Comparison of ENCODE assay signal across 23 cellular contexts in the genomic region with DNA sequence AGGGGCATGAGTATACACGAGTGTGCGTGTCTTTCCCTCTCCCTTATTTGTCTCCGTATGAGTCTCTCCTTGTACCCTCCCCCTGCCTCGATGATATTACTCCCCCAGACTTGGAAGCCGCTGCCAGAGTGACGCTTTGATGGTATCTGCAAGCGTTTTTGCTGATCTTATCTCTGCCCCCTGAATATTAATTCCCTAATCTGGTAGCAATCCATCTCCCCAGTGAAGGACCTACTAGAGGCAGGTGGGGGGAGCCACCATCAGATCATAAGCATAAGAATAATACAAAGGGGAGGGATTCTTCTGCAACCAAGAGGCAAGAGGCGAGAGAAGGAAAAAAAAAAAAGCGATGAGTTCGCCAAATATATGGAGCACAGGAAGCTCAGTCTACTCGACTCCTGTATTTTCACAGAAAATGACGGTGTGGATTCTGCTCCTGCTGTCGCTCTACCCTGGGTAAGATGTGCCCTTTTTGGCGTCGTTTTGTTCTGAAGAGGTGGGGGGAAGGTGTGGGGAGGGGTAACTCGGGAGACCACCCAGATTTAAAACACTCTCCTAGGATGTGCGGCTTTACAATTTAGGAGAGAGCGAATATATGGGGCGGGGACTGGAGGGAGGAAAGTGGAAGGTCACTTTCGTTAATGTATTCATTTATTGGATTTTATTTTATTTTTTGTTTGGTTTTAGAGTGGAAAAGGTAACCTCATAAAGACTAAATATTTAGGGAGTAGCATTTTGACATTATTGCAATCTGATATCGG. TPM values are rescaled to one million over a fixed set of nuclear protein-coding genes. Genes with fewer than 3 reads are reported as not detected.
DNase-seq lines count a peak whose midpoint lies in the region; ATAC-seq and TF ChIP-seq lines count a peak whose summit lies in the region.
"Had no signal": no experiment of that assay in that cellular context is flagged by ENCODE, and none has a peak within 500 bp of the region (broad histone marks: within the 10 kb centered on the region; RNA-seq: fewer than 3 reads in every experiment).

A gene (plus strand): TSS at position 123 of the 761 bp plus-strand sequence. CDS start 227 bp downstream, at position 350.

- ATAC-seq in sciatic nerve (no peak), HG03175 (IDR thresholded peaks at IDR 0.05; ENCODE audit: unreplicated experiment) (no peak), GM21360 (IDR thresholded peaks at IDR 0.05; ENCODE audit: unreplicated experiment) (no peak)
- ATAC-seq: activated T-helper 17 cell treated with anti-CD3 and anti-CD28 coated beads, Interleukin-2, amount 50 U/mL, for 72 hours had no signal

- H3K27me3 ChIP-seq in dorsolateral prefrontal cortex = peaks cover 0 to 20% (median 0%) of the 10 kb centered on the region in 45 donors
- H3K27me3 ChIP-seq: BLaER1, foreskin keratinocyte, MG63, upper lobe of left lung had no signal

- H3K27ac ChIP-seq in dorsolateral prefrontal cortex = peak within 1 kb of the TSS in 58 of 59 donors; percentile 8 to 94 (median 83)
- peak within 1 kb of the TSS; percentile 72 for H3K27ac ChIP-seq in temporal lobe (ENCODE audit: low read depth, low read length)
- H3K27ac ChIP-seq: BLaER1, epithelial cell of prostate, foreskin keratinocyte, upper lobe of left lung had no signal

- no peak for TF ChIP-seq CTCF in dorsolateral prefrontal cortex (IDR thresholded peaks at IDR 0.05 in 54 of 56, conservative IDR thresholded peaks at IDR 0.05 in 2 of 56; ENCODE audit: low read depth in 1 of 56, partially characterized antibody in 56 of 56)

- peak within 1 kb of the TSS; percentile 7 to 71 (median 56) for H3K4me3 ChIP-seq in dorsolateral prefrontal cortex
- H3K4me3 ChIP-seq: BLaER1, MG63, mucosa of descending colon, upper lobe of left lung had no signal

- DNase-seq in NCI-H1417 (lab: John Stamatoyannopoulos, UW) = peak in 2 of 3 experiments; percentile 16 to 43
- DNase-seq in NCI-H1417 treated with DMSO at 0.1 percent for 48 hours (lab: John Stamatoyannopoulos, UW) = no peak
- DNase-seq in dorsolateral prefrontal cortex = peak in 4 of 10 donors; percentile 21 to 58 (median 30)
- peak; percentile 12 for DNase-seq in iPS-NIHi11 (ENCODE audit: low spot score)
- DNase-seq in sciatic nerve (ENCODE audit: low spot score) = no peak
- DNase-seq: activated CD4-positive, CD25-positive, alpha-beta regulatory T cell treated with anti-CD3 and anti-CD28 coated beads, Interleukin-2, amount 50 U/mL, for 72 hours; immature natural killer cell; IMR-90; NCI-H1694 treated with DMSO at 0.1 percent for 48 hours; NCI-H345 had no signal

- intact Hi-C loops in dorsolateral prefrontal cortex (cut with DNase I) = loop anchor here in 1 of 2 donors (2.0 kb wide), 1 partner anchor 67 kb away; no protein-coding TSS in a partner anchor
- intact Hi-C loops in sciatic nerve (cut with DNase I) = no loop called here

RNA-seq across cellular contexts. Expression of the gene that starts here (rescaled TPM):
- total RNA-seq in dorsolateral prefrontal cortex = 100 to 1,000 TPM in 115 of 120 experiments, 10 to 100 TPM in 5; 47.2 to 303 (median 211) TPM
- 26.1 TPM for total RNA-seq in temporal lobe
- not detected for total RNA-seq in sciatic nerve
- total RNA-seq: activated naive CD8-positive, alpha-beta T cell treated with anti-CD3 and anti-CD28 coated beads for 36 hours; activated T-helper 17 cell treated with anti-CD3 and anti-CD28 coated beads, Interleukin-2, amount 50 U/mL, for 72 hours; foreskin keratinocyte; IMR-90; osteocyte; skeletal muscle tissue; upper lobe of left lung had no signal

Comparison
In these comparisons a context has a peak if more than half of its experiments do, and no peak if none do; other contexts are left out.
1. RNA of the gene that starts here (total RNA-seq): 47.2 to 303 TPM in dorsolateral prefrontal cortex and 26.1 TPM in temporal lobe (single experiment); not detected in sciatic nerve (single experiment); every median in the first group is over 10 times any median in the second.
2. DNase-seq: peak in NCI-H1417 (2 of 3) and iPS-NIHi11 (single experiment); none in NCI-H1417 treated with DMSO at 0.1 percent for 48 hours (single experiment) and sciatic nerve (single experiment).